ENCODE assay signal across 1 cellular context in the genomic region with DNA sequence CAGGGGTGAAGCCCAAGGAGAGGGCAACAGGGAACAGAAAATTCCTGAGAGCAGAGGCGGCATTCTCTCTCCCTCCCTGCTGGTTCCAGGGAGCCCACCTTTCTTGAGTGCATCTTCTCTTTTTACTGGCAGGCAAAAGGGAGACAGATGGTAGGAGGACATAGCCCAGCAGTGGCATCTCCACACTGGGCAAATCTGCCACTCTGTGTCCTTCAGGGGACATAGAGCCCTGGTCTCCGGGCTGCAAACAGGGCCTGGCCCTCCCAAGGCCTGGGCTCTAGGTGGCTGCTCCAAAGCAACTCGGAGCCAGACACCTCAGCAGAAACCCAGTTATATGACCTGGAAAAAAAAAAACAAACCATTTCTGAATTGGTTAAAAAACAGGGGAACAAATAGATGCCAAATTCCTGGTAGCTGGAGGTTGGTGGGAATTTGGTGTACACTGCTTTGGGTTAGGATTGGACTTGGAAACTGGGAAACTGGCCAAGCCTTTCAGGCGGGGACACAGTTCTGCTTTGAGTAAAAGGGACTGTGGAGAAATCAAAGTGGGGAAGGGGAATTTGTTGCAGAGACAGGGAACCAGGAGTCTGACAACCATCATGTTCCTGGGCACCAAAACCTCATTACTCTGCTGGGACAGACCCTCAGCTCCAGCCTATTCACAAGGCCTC.
TF ChIP-seq lines count a peak whose summit lies in the region.

No MANE protein-coding gene starts in this region.

TF ChIP-seq in HepG2, 621 proteins besides CTCF, POLR2A, EP300 and RAD21 (continued from another document):
- TF ChIP-seq, protein P1, sequence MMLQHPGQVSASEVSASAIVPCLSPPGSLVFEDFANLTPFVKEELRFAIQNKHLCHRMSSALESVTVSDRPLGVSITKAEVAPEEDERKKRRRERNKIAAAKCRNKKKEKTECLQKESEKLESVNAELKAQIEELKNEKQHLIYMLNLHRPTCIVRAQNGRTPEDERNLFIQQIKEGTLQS (CRISPR knock-in tag; IDR thresholded peaks at IDR 0.05) = no peak
- TF ChIP-seq, protein P2, sequence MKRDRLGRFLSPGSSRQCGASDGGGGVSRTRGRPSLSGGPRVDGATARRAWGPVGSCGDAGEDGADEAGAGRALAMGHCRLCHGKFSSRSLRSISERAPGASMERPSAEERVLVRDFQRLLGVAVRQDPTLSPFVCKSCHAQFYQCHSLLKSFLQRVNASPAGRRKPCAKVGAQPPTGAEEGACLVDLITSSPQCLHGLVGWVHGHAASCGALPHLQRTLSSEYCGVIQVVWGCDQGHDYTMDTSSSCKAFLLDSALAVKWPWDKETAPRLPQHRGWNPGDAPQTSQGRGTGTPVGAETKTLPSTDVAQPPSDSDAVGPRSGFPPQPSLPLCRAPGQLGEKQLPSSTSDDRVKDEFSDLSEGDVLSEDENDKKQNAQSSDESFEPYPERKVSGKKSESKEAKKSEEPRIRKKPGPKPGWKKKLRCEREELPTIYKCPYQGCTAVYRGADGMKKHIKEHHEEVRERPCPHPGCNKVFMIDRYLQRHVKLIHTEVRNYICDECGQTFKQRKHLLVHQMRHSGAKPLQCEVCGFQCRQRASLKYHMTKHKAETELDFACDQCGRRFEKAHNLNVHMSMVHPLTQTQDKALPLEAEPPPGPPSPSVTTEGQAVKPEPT (CRISPR knock-in tag; IDR thresholded peaks at IDR 0.05; ENCODE audit: low read depth) = no peak
- TF ChIP-seq FOSL2 (CRISPR knock-in tag; IDR thresholded peaks at IDR 0.05) = no peak
- TF ChIP-seq, protein P3, sequence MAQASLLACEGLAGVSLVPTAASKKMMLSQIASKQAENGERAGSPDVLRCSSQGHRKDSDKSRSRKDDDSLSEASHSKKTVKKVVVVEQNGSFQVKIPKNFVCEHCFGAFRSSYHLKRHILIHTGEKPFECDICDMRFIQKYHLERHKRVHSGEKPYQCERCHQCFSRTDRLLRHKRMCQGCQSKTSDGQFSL (CRISPR knock-in tag; IDR thresholded peaks at IDR 0.05) = no peak
- no peak for TF ChIP-seq ATRX (CRISPR knock-in tag; IDR thresholded peaks at IDR 0.05; ENCODE audit: borderline replicate concordance)
- no peak for TF ChIP-seq ZKSCAN1 (IDR thresholded peaks at IDR 0.05; ENCODE audit: low read length)
- no peak for TF ChIP-seq SAFB2 (CRISPR knock-in tag; IDR thresholded peaks at IDR 0.05; ENCODE audit: borderline replicate concordance, low read depth)
- no peak for TF ChIP-seq YEATS2 (CRISPR knock-in tag; IDR thresholded peaks at IDR 0.05; ENCODE audit: borderline replicate concordance)
- TF ChIP-seq GRHL1 (CRISPR knock-in tag; conservative IDR thresholded peaks at IDR 0.05) = no peak
